ENCODE assay signal across 8 cellular contexts in genomic region chr19:48810151-48810550, GRCh38. TPM values are rescaled to one million over a fixed set of nuclear protein-coding genes. Genes with fewer than 3 reads are reported as not detected.
DNase-seq lines count a peak whose midpoint lies in the region; ATAC-seq, FAIRE-seq and TF ChIP-seq lines count a peak whose summit lies in the region.

No MANE protein-coding gene starts in this region.

- DNase-seq in activated CD4-positive, alpha-beta T cell treated with anti-CD3 and anti-CD28 coated beads, Interleukin-2, amount 10 ng/mL, durations not matched to agents 24 days and 14 days = peak; percentile 60
- DNase-seq in activated CD4-positive, alpha-beta T cell treated with anti-CD3 and anti-CD28 coated beads, Interleukin-2, amount 50 U/mL, for 1 hour = no peak
- DNase-seq in keratinocyte (ENCODE audit: low read depth, low spot score) (no peak), H4 (ENCODE audit: low spot score) (no peak)

- H2AFZ ChIP-seq in keratinocyte (ENCODE audit: control insufficient read depth, low read length) = peak overlapping the region; percentile 85

- peaks cover 9% of the 10 kb centered on the region for H3K36me3 Mint-ChIP-seq in activated CD4-positive, alpha-beta T cell treated with anti-CD3 and anti-CD28 coated beads, Interleukin-2, amount 10 ng/mL, durations not matched to agents 24 days and 14 days (ENCODE audit: low read depth)
- peaks cover 6% of the 10 kb centered on the region for H3K36me3 Mint-ChIP-seq in activated T-helper 17 cell treated with anti-CD3 and anti-CD28 coated beads, Interleukin-2, amount 50 U/mL, for 72 hours (ENCODE audit: low read depth)

- peak overlapping the region; percentile 14 for H3K27ac ChIP-seq in keratinocyte (ENCODE audit: control insufficient read depth, insufficient read depth, low read length)
- peak overlapping the region; percentile 85 for H3K27ac ChIP-seq in temporal lobe (ENCODE audit: low read depth, low read length)

- no peaks in the 10 kb centered on the region for H3K9me3 Mint-ChIP-seq in activated CD4-positive, alpha-beta T cell treated with anti-CD3 and anti-CD28 coated beads, Interleukin-2, amount 10 ng/mL, durations not matched to agents 24 days and 14 days
- H3K9me3 Mint-ChIP-seq in activated T-helper 17 cell treated with anti-CD3 and anti-CD28 coated beads, Interleukin-2, amount 50 U/mL, for 72 hours = no peaks in the 10 kb centered on the region

- peak overlapping the region; percentile 75 for H3K9ac ChIP-seq in keratinocyte (ENCODE audit: control insufficient read depth, extremely low read depth, insufficient read depth, low read length)

- FAIRE-seq in keratinocyte (lab: Jason Lieb, UNC) = no peak

- TF ChIP-seq CTCF in keratinocyte (optimal IDR thresholded peaks at IDR 0.05 in 1 of 3, IDR thresholded peaks at IDR 0.05 in 1 of 3, conservative IDR thresholded peaks at IDR 0.05 in 1 of 3; ENCODE audit: extremely low read depth in 1 of 3, insufficient read depth in 2 of 3, low read length in 3 of 3) = no peak

- H3K9me3 ChIP-seq in keratinocyte (ENCODE audit: control insufficient read depth, low read depth, low read length) = no peaks in the 10 kb centered on the region

- no peaks in the 10 kb centered on the region for H4K20me1 ChIP-seq in keratinocyte (ENCODE audit: control insufficient read depth, extremely low read depth, insufficient read depth, low read length)

- dilution Hi-C loops in keratinocyte (cut with MboI; ENCODE audit: extremely low pct_ligation_motif_present, low sequenced_read_pairs) = no loop called here

- H3K79me2 ChIP-seq in keratinocyte (ENCODE audit: control insufficient read depth, insufficient read depth, low read length) = peaks cover 3% of the 10 kb centered on the region

- H3K36me3 ChIP-seq in keratinocyte (ENCODE audit: control insufficient read depth in 2 of 2, extremely low read depth in 1 of 2, insufficient read depth in 2 of 2, low read length in 2 of 2) = peaks cover 3% of the 10 kb centered on the region in 2 experiments

- H3K4me3 ChIP-seq in keratinocyte (ENCODE audit: control insufficient read depth in 2 of 3, extremely low read depth in 1 of 3, insufficient read depth in 2 of 3, low read depth in 1 of 3, low read length in 3 of 3) = peak overlapping the region; percentile 71 to 79 (median 77)

- peak overlapping the region; percentile 95 for H3K4me2 ChIP-seq in keratinocyte (ENCODE audit: control insufficient read depth, extremely low read depth, insufficient read depth, low read depth, low read length)

- no peaks in the 10 kb centered on the region for H3K27me3 ChIP-seq in keratinocyte (ENCODE audit: control insufficient read depth, extremely low read depth, insufficient read depth, low read length)

- H3K27me3 Mint-ChIP-seq in activated CD4-positive, alpha-beta T cell treated with anti-CD3 and anti-CD28 coated beads, Interleukin-2, amount 10 ng/mL, durations not matched to agents 24 days and 14 days = no peaks in the 10 kb centered on the region
- no peaks in the 10 kb centered on the region for H3K27me3 Mint-ChIP-seq in activated T-helper 17 cell treated with anti-CD3 and anti-CD28 coated beads, Interleukin-2, amount 50 U/mL, for 72 hours

- peaks cover 2% of the 10 kb centered on the region for H3K9me1 ChIP-seq in keratinocyte (ENCODE audit: control insufficient read depth, extremely low read depth, insufficient read depth, low read length)

- H3K4me1 Mint-ChIP-seq in activated CD4-positive, alpha-beta T cell treated with anti-CD3 and anti-CD28 coated beads, Interleukin-2, amount 10 ng/mL, durations not matched to agents 24 days and 14 days = peaks cover 29% of the 10 kb centered on the region
- peaks cover 17% of the 10 kb centered on the region for H3K4me1 Mint-ChIP-seq in activated T-helper 17 cell treated with anti-CD3 and anti-CD28 coated beads, Interleukin-2, amount 50 U/mL, for 72 hours

- intact Hi-C loops in activated CD4-positive, alpha-beta T cell treated with anti-CD3 and anti-CD28 coated beads, Interleukin-2, amount 10 ng/mL, durations not matched to agents 24 days and 14 days (cut with micrococcal nuclease) = loop anchor here (2.0 kb wide), 1 partner anchor 15 kb away; no protein-coding TSS in a partner anchor

- ATAC-seq in activated T-helper 17 cell treated with anti-CD3 and anti-CD28 coated beads, Interleukin-2, amount 50 U/mL, for 72 hours (replicated peaks) = no peak
- ATAC-seq in GM18858 (IDR thresholded peaks at IDR 0.05; ENCODE audit: unreplicated experiment) (no peak), HG02884 (IDR thresholded peaks at IDR 0.05; ENCODE audit: unreplicated experiment) (no peak)

- H3K4me3 Mint-ChIP-seq in activated CD4-positive, alpha-beta T cell treated with anti-CD3 and anti-CD28 coated beads, Interleukin-2, amount 10 ng/mL, durations not matched to agents 24 days and 14 days = peak overlapping the region; percentile 92
- peak overlapping the region; percentile 87 for H3K4me3 Mint-ChIP-seq in activated T-helper 17 cell treated with anti-CD3 and anti-CD28 coated beads, Interleukin-2, amount 50 U/mL, for 72 hours

- peak overlapping the region; percentile 90 for H3K27ac Mint-ChIP-seq in activated CD4-positive, alpha-beta T cell treated with anti-CD3 and anti-CD28 coated beads, Interleukin-2, amount 10 ng/mL, durations not matched to agents 24 days and 14 days
- H3K27ac Mint-ChIP-seq in activated T-helper 17 cell treated with anti-CD3 and anti-CD28 coated beads, Interleukin-2, amount 50 U/mL, for 72 hours = peak overlapping the region; percentile 11

- peaks cover 17% of the 10 kb centered on the region for H3K4me1 ChIP-seq in keratinocyte (ENCODE audit: control insufficient read depth, extremely low read depth, insufficient read depth, low read length)

RNA-seq across cellular contexts. Expression of gene BCAT2, which starts 0.7 kb away (rescaled TPM):
- total RNA-seq in activated CD4-positive, alpha-beta T cell treated with anti-CD3 and anti-CD28 coated beads, Interleukin-2, amount 10 ng/mL, durations not matched to agents 24 days and 14 days = 90.3 and 95.7 TPM in 2 replicates
- total RNA-seq in activated T-helper 17 cell treated with anti-CD3 and anti-CD28 coated beads, Interleukin-2, amount 50 U/mL, for 72 hours = 10 to 100 TPM; 39.7 to 54.3 TPM
- 19.0 to 27.3 TPM (median 20.4 TPM) in 3 replicates for polyA plus RNA-seq in keratinocyte
- polyA plus RNA-seq in keratinocyte (2011; ENCODE audit: low read depth) = 4.2 TPM
- 14.8 and 29.0 TPM in 2 replicates for polyA plus RNA-seq in keratinocyte (2011; cell fraction: cytosol; rRNA removed)
- polyA plus RNA-seq in keratinocyte (2011; cell fraction: nucleus; rRNA removed) = 25.5 and 32.5 TPM in 2 replicates
- 15.8 and 34.4 TPM in 2 replicates for polyA plus RNA-seq in keratinocyte (2012; ENCODE audit: low replicate concordance)
- 17.1 to 44.5 TPM (median 20.2 TPM) in 3 replicates for polyA minus RNA-seq in keratinocyte
- polyA minus RNA-seq in keratinocyte (2011; cell fraction: cytosol; rRNA and poly(A)+ RNA removed) = 27.6 TPM
- 11.3 and 11.9 TPM in 2 replicates for polyA minus RNA-seq in keratinocyte (2011; cell fraction: nucleus; rRNA and poly(A)+ RNA removed)
- total RNA-seq in temporal lobe = 7.1 TPM
- 45.4 and 47.3 TPM in 2 replicates for total RNA-seq in H4 (2014; rRNA removed; shearing (Covaris generic))

RNA-seq across cellular contexts. Expression of gene HSD17B14, which starts 26.1 kb away (rescaled TPM):
- total RNA-seq in activated CD4-positive, alpha-beta T cell treated with anti-CD3 and anti-CD28 coated beads, Interleukin-2, amount 10 ng/mL, durations not matched to agents 24 days and 14 days = 0.44 and 0.47 TPM in 2 replicates
- total RNA-seq in activated T-helper 17 cell treated with anti-CD3 and anti-CD28 coated beads, Interleukin-2, amount 50 U/mL, for 72 hours = 1 to 10 TPM in 1 of 2 donors, not detected in 1; 1.6 TPM
- polyA plus RNA-seq in keratinocyte = 0.92 to 1.2 TPM (median 1.0 TPM) in 3 replicates
- 0.75 TPM for polyA plus RNA-seq in keratinocyte (2011; ENCODE audit: low read depth)
- 0.52 and 1.5 TPM in 2 replicates for polyA plus RNA-seq in keratinocyte (2011; cell fraction: cytosol; rRNA removed)
- 1.6 and 3.9 TPM in 2 replicates for polyA plus RNA-seq in keratinocyte (2011; cell fraction: nucleus; rRNA removed)
- polyA plus RNA-seq in keratinocyte (2012; ENCODE audit: low replicate concordance) = 1.7 TPM in 2 replicates
- polyA minus RNA-seq in keratinocyte = 0.86 to 2.1 TPM in 2 of 3 replicates, not detected in the other
- not detected for polyA minus RNA-seq in keratinocyte (2011; cell fraction: cytosol; rRNA and poly(A)+ RNA removed)
- polyA minus RNA-seq in keratinocyte (2011; cell fraction: nucleus; rRNA and poly(A)+ RNA removed) = 0.54 and 1.1 TPM in 2 replicates
- 1.7 TPM for total RNA-seq in temporal lobe
- total RNA-seq in H4 (2014; rRNA removed; shearing (Covaris generic)) = not detected in 2 replicates

RNA-seq across cellular contexts. Expression of gene FGF21, which starts 54.8 kb away (rescaled TPM):
- total RNA-seq in activated CD4-positive, alpha-beta T cell treated with anti-CD3 and anti-CD28 coated beads, Interleukin-2, amount 10 ng/mL, durations not matched to agents 24 days and 14 days = not detected in 2 replicates
- not detected for total RNA-seq in activated T-helper 17 cell treated with anti-CD3 and anti-CD28 coated beads, Interleukin-2, amount 50 U/mL, for 72 hours
- polyA plus RNA-seq in keratinocyte = not detected in 3 replicates
- polyA plus RNA-seq in keratinocyte (2011; ENCODE audit: low read depth) = not detected
- not detected in 2 replicates for polyA plus RNA-seq in keratinocyte (2011; cell fraction: cytosol; rRNA removed)
- not detected in 2 replicates for polyA plus RNA-seq in keratinocyte (2011; cell fraction: nucleus; rRNA removed)
- polyA plus RNA-seq in keratinocyte (2012; ENCODE audit: low replicate concordance) = not detected in 2 replicates
- polyA minus RNA-seq in keratinocyte = not detected in 3 replicates
- not detected for polyA minus RNA-seq in keratinocyte (2011; cell fraction: cytosol; rRNA and poly(A)+ RNA removed)
- polyA minus RNA-seq in keratinocyte (2011; cell fraction: nucleus; rRNA and poly(A)+ RNA removed) = not detected in 2 replicates
- total RNA-seq in temporal lobe = not detected
- total RNA-seq in H4 (2014; rRNA removed; shearing (Covaris generic)) = not detected in 2 replicates

RNA-seq across cellular contexts. Expression of gene FUT1, which starts 57.7 kb away (rescaled TPM):
- 0.23 and 0.26 TPM in 2 replicates for total RNA-seq in activated CD4-positive, alpha-beta T cell treated with anti-CD3 and anti-CD28 coated beads, Interleukin-2, amount 10 ng/mL, durations not matched to agents 24 days and 14 days
- under 1 TPM; 0.30 to 0.40 TPM for total RNA-seq in activated T-helper 17 cell treated with anti-CD3 and anti-CD28 coated beads, Interleukin-2, amount 50 U/mL, for 72 hours
- 3.2 to 5.3 TPM (median 3.7 TPM) in 3 replicates for polyA plus RNA-seq in keratinocyte
- polyA plus RNA-seq in keratinocyte (2011; ENCODE audit: low read depth) = 0.51 TPM
- 2.0 and 2.6 TPM in 2 replicates for polyA plus RNA-seq in keratinocyte (2011; cell fraction: cytosol; rRNA removed)
- polyA plus RNA-seq in keratinocyte (2011; cell fraction: nucleus; rRNA removed) = 7.1 and 7.4 TPM in 2 replicates
- 2.1 and 3.3 TPM in 2 replicates for polyA plus RNA-seq in keratinocyte (2012; ENCODE audit: low replicate concordance)
- polyA minus RNA-seq in keratinocyte = 3.1 to 6.1 TPM (median 4.9 TPM) in 3 replicates
- polyA minus RNA-seq in keratinocyte (2011; cell fraction: cytosol; rRNA and poly(A)+ RNA removed) = 4.2 TPM
- 6.8 and 7.3 TPM in 2 replicates for polyA minus RNA-seq in keratinocyte (2011; cell fraction: nucleus; rRNA and poly(A)+ RNA removed)
- 0.49 TPM for total RNA-seq in temporal lobe
- total RNA-seq in H4 (2014; rRNA removed; shearing (Covaris generic)) = 0.25 TPM in 1 of 2 replicates, not detected in the other

RNA-seq across cellular contexts. Expression of gene PLEKHA4, which starts 58.3 kb away (rescaled TPM):
- total RNA-seq in activated CD4-positive, alpha-beta T cell treated with anti-CD3 and anti-CD28 coated beads, Interleukin-2, amount 10 ng/mL, durations not matched to agents 24 days and 14 days = 1.8 and 1.9 TPM in 2 replicates
- total RNA-seq in activated T-helper 17 cell treated with anti-CD3 and anti-CD28 coated beads, Interleukin-2, amount 50 U/mL, for 72 hours = 10 to 100 TPM in 1 of 2 donors, 1 to 10 TPM in 1; 6.5 to 17.6 TPM
- 1.2 to 2.2 TPM (median 1.8 TPM) in 3 replicates for polyA plus RNA-seq in keratinocyte
- polyA plus RNA-seq in keratinocyte (2011; ENCODE audit: low read depth) = 0.62 TPM
- polyA plus RNA-seq in keratinocyte (2011; cell fraction: cytosol; rRNA removed) = 0.55 and 2.3 TPM in 2 replicates
- polyA plus RNA-seq in keratinocyte (2011; cell fraction: nucleus; rRNA removed) = 1.5 and 2.4 TPM in 2 replicates
- polyA plus RNA-seq in keratinocyte (2012; ENCODE audit: low replicate concordance) = 1.7 and 3.9 TPM in 2 replicates
- polyA minus RNA-seq in keratinocyte = 0.89 to 2.5 TPM (median 1.1 TPM) in 3 replicates
- polyA minus RNA-seq in keratinocyte (2011; cell fraction: cytosol; rRNA and poly(A)+ RNA removed) = not detected
- 1.2 TPM in 2 replicates for polyA minus RNA-seq in keratinocyte (2011; cell fraction: nucleus; rRNA and poly(A)+ RNA removed)
- total RNA-seq in temporal lobe = 2.0 TPM
- total RNA-seq in H4 (2014; rRNA removed; shearing (Covaris generic)) = 2.9 and 5.4 TPM in 2 replicates
